Comparison of ENCODE assay signal across 11 cellular contexts in the genomic region with DNA sequence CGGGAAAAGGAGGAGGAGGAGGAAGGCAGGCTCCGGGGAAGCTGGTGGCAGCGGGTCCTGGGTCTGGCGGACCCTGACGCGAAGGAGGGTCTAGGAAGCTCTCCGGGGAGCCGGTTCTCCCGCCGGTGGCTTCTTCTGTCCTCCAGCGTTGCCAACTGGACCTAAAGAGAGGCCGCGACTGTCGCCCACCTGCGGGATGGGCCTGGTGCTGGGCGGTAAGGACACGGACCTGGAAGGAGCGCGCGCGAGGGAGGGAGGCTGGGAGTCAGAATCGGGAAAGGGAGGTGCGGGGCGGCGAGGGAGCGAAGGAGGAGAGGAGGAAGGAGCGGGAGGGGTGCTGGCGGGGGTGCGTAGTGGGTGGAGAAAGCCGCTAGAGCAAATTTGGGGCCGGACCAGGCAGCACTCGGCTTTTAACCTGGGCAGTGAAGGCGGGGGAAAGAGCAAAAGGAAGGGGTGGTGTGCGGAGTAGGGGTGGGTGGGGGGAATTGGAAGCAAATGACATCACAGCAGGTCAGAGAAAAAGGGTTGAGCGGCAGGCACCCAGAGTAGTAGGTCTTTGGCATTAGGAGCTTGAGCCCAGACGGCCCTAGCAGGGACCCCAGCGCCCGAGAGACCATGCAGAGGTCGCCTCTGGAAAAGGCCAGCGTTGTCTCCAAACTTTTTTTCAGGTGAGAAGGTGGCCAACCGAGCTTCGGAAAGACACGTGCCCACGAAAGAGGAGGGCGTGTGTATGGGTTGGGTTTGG. TPM values are rescaled to one million over a fixed set of nuclear protein-coding genes. Genes with fewer than 3 reads are reported as not detected.
A peak's percentile ranks its signal among the peaks of the same experiment; 100 is the strongest.
DNase-seq lines count a peak whose midpoint lies in the region; ATAC-seq and TF ChIP-seq lines count a peak whose summit lies in the region.
"Had no signal": no experiment of that assay in that cellular context is flagged by ENCODE, and none has a peak within 500 bp of the region (broad histone marks: within the 10 kb centered on the region; RNA-seq: fewer than 3 reads in every experiment).

A gene (plus strand): TSS at position 546 of the 745 bp plus-strand sequence. CDS start 70 bp downstream, at position 616.

- WGBS in tibial nerve, 2 donors, result 2 to 3% methylated on average over 45 of the region's 45 CpGs

- H3K4me1 ChIP-seq in tibial nerve, result peaks cover 0 to 16% (median 3%) of the 10 kb centered on the region in 4 donors
- H3K4me1 ChIP-seq in naive thymus-derived CD4-positive, alpha-beta T cell (ENCODE audit: control insufficient read depth in 2 of 2, insufficient read depth in 2 of 2, low read length in 2 of 2), result no peaks in the 10 kb centered on the region

- H3K27me3 ChIP-seq in tibial nerve, result peaks cover 0 to 31% of the 10 kb centered on the region in 2 donors
- H3K27me3 ChIP-seq in naive thymus-derived CD4-positive, alpha-beta T cell (ENCODE audit: control insufficient read depth in 2 of 2, insufficient read depth in 2 of 2, low read length in 2 of 2), result peaks cover 0 to 7% of the 10 kb centered on the region in 2 donors

- no peaks in the 10 kb centered on the region for H3K36me3 Mint-ChIP-seq in T-helper 2 cell treated with Interferon-gamma antibody and Interleukin-4, amounts not matched to agents 5 μg/mL and 100 μg/mL, for 36 hours (ENCODE audit: low read depth)
- no peaks in the 10 kb centered on the region for H3K36me3 Mint-ChIP-seq in mesothelial cell of epicardium
- no peaks in the 10 kb centered on the region for H3K36me3 Mint-ChIP-seq in naive thymus-derived CD4-positive, alpha-beta T cell

- intact Hi-C loops in naive thymus-derived CD4-positive, alpha-beta T cell (cut with micrococcal nuclease), result no loop called here

- no peak for TF ChIP-seq POLR2A in tibial nerve (IDR thresholded peaks at IDR 0.05)

- no peak for ATAC-seq in GM21717 (IDR thresholded peaks at IDR 0.05; ENCODE audit: unreplicated experiment)
- no peak for ATAC-seq in naive thymus-derived CD4-positive, alpha-beta T cell

- H3K4me3 Mint-ChIP-seq in T-helper 2 cell treated with Interferon-gamma antibody and Interleukin-4, amounts not matched to agents 5 μg/mL and 100 μg/mL, for 36 hours, result peak within 1 kb of the TSS; percentile 57
- peak within 1 kb of the TSS; percentile 77 for H3K4me3 Mint-ChIP-seq in mesothelial cell of epicardium
- H3K4me3 Mint-ChIP-seq in naive thymus-derived CD4-positive, alpha-beta T cell, result peak within 1 kb of the TSS in 1 of 10 donors; percentile 4

- no peaks in the 10 kb centered on the region for H3K36me3 ChIP-seq in tibial nerve
- no peaks in the 10 kb centered on the region for H3K36me3 ChIP-seq in naive thymus-derived CD4-positive, alpha-beta T cell (ENCODE audit: control insufficient read depth in 2 of 3, insufficient read depth in 3 of 3, low read length in 3 of 3)

- H3K4me1 Mint-ChIP-seq in T-helper 2 cell treated with Interferon-gamma antibody and Interleukin-4, amounts not matched to agents 5 μg/mL and 100 μg/mL, for 36 hours (ENCODE audit: low read depth), result peaks cover 7% of the 10 kb centered on the region
- peaks cover 8% of the 10 kb centered on the region for H3K4me1 Mint-ChIP-seq in mesothelial cell of epicardium
- peaks cover 0 to 4% (median 0%) of the 10 kb centered on the region in 7 donors for H3K4me1 Mint-ChIP-seq in naive thymus-derived CD4-positive, alpha-beta T cell

- no peaks in the 10 kb centered on the region for H3K9me3 Mint-ChIP-seq in T-helper 2 cell treated with Interferon-gamma antibody and Interleukin-4, amounts not matched to agents 5 μg/mL and 100 μg/mL, for 36 hours
- no peaks in the 10 kb centered on the region for H3K9me3 Mint-ChIP-seq in mesothelial cell of epicardium
- peaks cover 0 to 7% (median 0%) of the 10 kb centered on the region in 11 donors for H3K9me3 Mint-ChIP-seq in naive thymus-derived CD4-positive, alpha-beta T cell

- TF ChIP-seq CTCF in fibroblast of pulmonary artery (IDR thresholded peaks at IDR 0.05; ENCODE audit: low read length, missing control alignments) (no peak), mesothelial cell of epicardium (IDR thresholded peaks at IDR 0.05; ENCODE audit: unreplicated experiment) (no peak), tibial nerve (IDR thresholded peaks at IDR 0.05) (no peak)

- H3K27ac Mint-ChIP-seq in T-helper 2 cell treated with Interferon-gamma antibody and Interleukin-4, amounts not matched to agents 5 μg/mL and 100 μg/mL, for 36 hours, result no peak within 1 kb of the TSS
- H3K27ac Mint-ChIP-seq in mesothelial cell of epicardium, result no peak within 1 kb of the TSS
- H3K27ac Mint-ChIP-seq in naive thymus-derived CD4-positive, alpha-beta T cell, result no peak within 1 kb of the TSS

- CTCF ChIA-PET in naive thymus-derived CD4-positive, alpha-beta T cell (lab: Charles Lee), result no interaction called here

- no peak for DNase-seq in T-helper 2 cell treated with Interferon-gamma antibody and Interleukin-4, amounts not matched to agents 5 μg/mL and 100 μg/mL, for 36 hours (ENCODE audit: low spot score)
- no peak for DNase-seq in fibroblast of pulmonary artery (ENCODE audit: low read depth)
- peak; percentile 29 to 53 for DNase-seq in mesothelial cell of epicardium (ENCODE audit: low spot score in 2 of 2, unreplicated experiment in 2 of 2)
- no peak for DNase-seq in tibial nerve (ENCODE audit: low spot score in 2 of 2)
- no peak for DNase-seq in DMS153 treated with DMSO at 0.1 percent for 48 hours (lab: John Stamatoyannopoulos, UW; ENCODE audit: unreplicated experiment)
- no peak for DNase-seq in NCI-H1436 (lab: John Stamatoyannopoulos, UW)
- DNase-seq in naive thymus-derived CD4-positive, alpha-beta T cell, result no peak
- DNase-seq: central memory CD4-positive, alpha-beta T cell; NCI-H345 had no signal

- POLR2A ChIA-PET in naive thymus-derived CD4-positive, alpha-beta T cell (lab: Charles Lee), result no interaction called here

- peaks cover 56% of the 10 kb centered on the region for H3K27me3 Mint-ChIP-seq in T-helper 2 cell treated with Interferon-gamma antibody and Interleukin-4, amounts not matched to agents 5 μg/mL and 100 μg/mL, for 36 hours (ENCODE audit: low read depth)
- peaks cover 48% of the 10 kb centered on the region for H3K27me3 Mint-ChIP-seq in mesothelial cell of epicardium (ENCODE audit: low read depth)
- H3K27me3 Mint-ChIP-seq in naive thymus-derived CD4-positive, alpha-beta T cell, result peaks cover 36 to 46% (median 42%) of the 10 kb centered on the region in 5 donors

- H3K9me3 ChIP-seq in tibial nerve, result no peaks in the 10 kb centered on the region
- no peaks in the 10 kb centered on the region for H3K9me3 ChIP-seq in naive thymus-derived CD4-positive, alpha-beta T cell (ENCODE audit: control insufficient read depth in 2 of 3, low read length in 3 of 3)

- no peak for TF ChIP-seq EP300 in tibial nerve (IDR thresholded peaks at IDR 0.05)

- peak within 1 kb of the TSS in 1 of 4 donors; percentile 28 for H3K27ac ChIP-seq in tibial nerve
- H3K27ac ChIP-seq in naive thymus-derived CD4-positive, alpha-beta T cell (ENCODE audit: low read depth, low read length), result no peak within 1 kb of the TSS

- peak within 1 kb of the TSS; percentile 25 for H3K4me3 ChIP-seq in fibroblast of pulmonary artery (replicated peaks; ENCODE audit: low read depth, low read length)
- H3K4me3 ChIP-seq in tibial nerve, result peak within 1 kb of the TSS; percentile 9 to 51 (median 29)
- H3K4me3 ChIP-seq in naive thymus-derived CD4-positive, alpha-beta T cell (ENCODE audit: low read length), result no peak within 1 kb of the TSS

RNA-seq across cellular contexts. Expression of the gene that starts here (rescaled TPM):
- 0.91 to 2.7 TPM (median 1.4 TPM) in 3 replicates for total RNA-seq in mesothelial cell of epicardium
- under 1 TPM in 1 of 4 donors, not detected in 3; under 0.01 TPM for total RNA-seq in tibial nerve
- total RNA-seq in naive thymus-derived CD4-positive, alpha-beta T cell, result not detected
- polyA plus RNA-seq in naive thymus-derived CD4-positive, alpha-beta T cell, result not detected
- total RNA-seq: myocyte had no signal

Comparison
In these comparisons a context has a peak if more than half of its experiments do, and no peak if none do; other contexts are left out.
1. DNase-seq: peak in mesothelial cell of epicardium (2 of 2); none in T-helper 2 cell treated with Interferon-gamma antibody and Interleukin-4, amounts not matched to agents 5 μg/mL and 100 μg/mL, for 36 hours (single experiment), fibroblast of pulmonary artery (single experiment), tibial nerve (0 of 2), DMS153 treated with DMSO at 0.1 percent for 48 hours (single experiment), NCI-H1436 (single experiment) and naive thymus-derived CD4-positive, alpha-beta T cell (0 of 9).